ENCODE assay signal across 17 cellular contexts in genomic region chr1:219277304-219277840, GRCh38.
DNase-seq lines count a peak whose midpoint lies in the region; ATAC-seq and TF ChIP-seq lines count a peak whose summit lies in the region.
"Had no signal": no experiment of that assay in that cellular context is flagged by ENCODE, and none has a peak within 500 bp of the region (broad histone marks: within the 10 kb centered on the region; RNA-seq: fewer than 3 reads in every experiment).

No MANE protein-coding gene starts in this region.

- no peak overlapping the region for H3K4me3 Mint-ChIP-seq in brain
- H3K4me3 Mint-ChIP-seq: H9 had no signal

- peaks cover 0 to 2% (median 0%) of the 10 kb centered on the region in 5 experiments for H3K9me3 Mint-ChIP-seq in brain
- H3K9me3 Mint-ChIP-seq: H9 had no signal

- no peak for ATAC-seq in HG03378 (IDR thresholded peaks at IDR 0.05; ENCODE audit: unreplicated experiment)

- H3K27me3 Mint-ChIP-seq in brain = no peaks in the 10 kb centered on the region

- H3K27ac ChIP-seq in A673 (ENCODE audit: low read depth, low read length, poor library complexity, severe bottlenecking) (no peak overlapping the region), mesodermal cell (ENCODE audit: low read depth, low read length, severe bottlenecking) (peak overlapping the region; percentile 71)
- H3K27ac ChIP-seq: BLaER1 treated with 17β-estradiol and CSF1 and Interleukin-3, amounts not matched to agents 10 nM and 100 nM had no signal

- POLR2A ChIA-PET in A673 (lab: Charles Lee; ENCODE audit: low non-redundant PET) = no interaction called here

- no peaks in the 10 kb centered on the region for H3K36me3 ChIP-seq in A673 (ENCODE audit: insufficient read depth, low read length, poor library complexity, severe bottlenecking)
- H3K36me3 ChIP-seq in mesodermal cell (ENCODE audit: control insufficient read depth, insufficient read depth, low read length) = no peaks in the 10 kb centered on the region
- H3K36me3 ChIP-seq: BLaER1 treated with 17β-estradiol and CSF1 and Interleukin-3, amounts not matched to agents 10 nM and 100 nM had no signal

- H3K4me1 ChIP-seq in A673 (ENCODE audit: insufficient read depth, low read length, poor library complexity, severe bottlenecking) (peaks cover 24% of the 10 kb centered on the region), mesodermal cell (ENCODE audit: control insufficient read depth, insufficient read depth, low read length, poor library complexity, severe bottlenecking) (peaks cover 18% of the 10 kb centered on the region)

- peaks cover 37% of the 10 kb centered on the region for H3K4me1 Mint-ChIP-seq in brain
- H3K4me1 Mint-ChIP-seq: H9 had no signal

- peaks cover 13% of the 10 kb centered on the region for H3K27me3 ChIP-seq in A673 (replicated peaks; ENCODE audit: insufficient read depth, low read depth, low read length, poor library complexity)
- H3K27me3 ChIP-seq: BLaER1 treated with 17β-estradiol and CSF1 and Interleukin-3, amounts not matched to agents 10 nM and 100 nM had no signal

- H3K36me3 Mint-ChIP-seq in brain = peaks cover 10% of the 10 kb centered on the region

- intact Hi-C loops in A673 (cut with micrococcal nuclease; ENCODE audit: unreplicated experiment) = loop anchor here (5.0 kb wide), 1 partner anchor 130 kb away; no protein-coding TSS in a partner anchor

- H3K4me3 ChIP-seq in A673 (ENCODE audit: low read depth, low read length, poor library complexity, severe bottlenecking) (no peak overlapping the region), mesodermal cell (ENCODE audit: extremely low read depth, insufficient read depth, low read length, poor library complexity, severe bottlenecking) (no peak overlapping the region)
- H3K4me3 ChIP-seq: BLaER1 treated with 17β-estradiol and CSF1 and Interleukin-3, amounts not matched to agents 10 nM and 100 nM had no signal

- peak; percentile 9 for DNase-seq in A673 (ENCODE audit: low spot score)
- peak; percentile 39 for DNase-seq in OCI-M1 (lab: John Stamatoyannopoulos, UW)
- no peak for DNase-seq in activated effector memory CD4-positive, alpha-beta T cell treated with Interleukin-2 at 50 U/mL for 16 hours
- no peak for DNase-seq in NCI-H2196 treated with DMSO at 0.1 percent for 48 hours (lab: John Stamatoyannopoulos, UW; ENCODE audit: unreplicated experiment)
- no peak for DNase-seq in hypothalamus (lab: John Stamatoyannopoulos, UW)
- DNase-seq: GF-D8; H9; NCI-H1105 treated with DMSO at 0.1 percent for 48 hours; NCI-H1694 treated with DMSO at 0.1 percent for 48 hours; NCI-H446; NCI-H69; NK-92 treated with Interleukin-12 subunit alpha and Interleukin-12 subunit beta, amount 100 ng/mL, for 24 hours; SIG-M5 had no signal

- TF ChIP-seq CTCF in A673 (conservative IDR thresholded peaks at IDR 0.05; ENCODE audit: low read depth, low read length) (no peak), brain (conservative IDR thresholded peaks at IDR 0.05) (no peak)

- CTCF ChIA-PET in A673 (lab: Charles Lee) = no interaction called here

- BruUV-seq in A673 (replicated peaks; lab: Mats Ljungman, UMichigan) = no TSS peak

- H3K27ac Mint-ChIP-seq in brain = peak overlapping the region in 3 of 5 experiments; percentile 46 to 82 (median 62)
- H3K27ac Mint-ChIP-seq: H9 had no signal

- H3K9me3 ChIP-seq in A673 (ENCODE audit: low read depth, low read length, poor library complexity, severe bottlenecking) (no peaks in the 10 kb centered on the region), mesodermal cell (ENCODE audit: control insufficient read depth, low read length) (no peaks in the 10 kb centered on the region)
- H3K9me3 ChIP-seq: BLaER1 treated with 17β-estradiol and CSF1 and Interleukin-3, amounts not matched to agents 10 nM and 100 nM had no signal

Comparison
In these comparisons a context has a peak if more than half of its experiments do, and no peak if none do; other contexts are left out.
1. DNase-seq: peak in A673 (single experiment) and OCI-M1 (single experiment); none in activated effector memory CD4-positive, alpha-beta T cell treated with Interleukin-2 at 50 U/mL for 16 hours (single experiment), NCI-H2196 treated with DMSO at 0.1 percent for 48 hours (single experiment) and hypothalamus (0 of 51).